10 cellular contexts compared by ENCODE assay signal in the genomic region with DNA sequence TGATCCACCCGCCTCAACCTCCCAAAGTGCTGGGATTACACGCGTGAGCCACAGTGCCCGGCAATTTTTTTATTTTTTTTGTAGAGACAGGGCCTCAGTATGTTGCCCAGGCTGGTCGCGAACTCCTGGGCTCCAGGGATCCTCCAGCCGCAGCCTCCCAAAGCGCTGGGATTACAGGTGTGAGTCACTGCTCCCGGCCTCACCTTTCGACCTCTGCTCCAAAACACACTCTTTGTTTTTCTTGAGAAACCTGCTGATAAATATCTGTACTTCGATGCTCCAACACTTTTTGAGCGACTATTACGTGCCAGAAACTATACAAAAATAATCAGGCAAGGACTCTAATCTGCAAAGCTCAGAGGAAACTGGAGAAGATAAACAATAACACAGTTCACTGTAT. TPM values are rescaled to one million over a fixed set of nuclear protein-coding genes. Genes with fewer than 3 reads are reported as not detected.
DNase-seq lines count a peak whose midpoint lies in the region; ATAC-seq, FAIRE-seq and TF ChIP-seq lines count a peak whose summit lies in the region.
"Had no signal": no experiment of that assay in that cellular context is flagged by ENCODE, and none has a peak within 500 bp of the region (broad histone marks: within the 10 kb centered on the region; RNA-seq: fewer than 3 reads in every experiment).

No MANE protein-coding gene starts in this region.

- POLR2A ChIA-PET in naive thymus-derived CD8-positive, alpha-beta T cell (lab: Charles Lee), result interaction anchor here (1.3 to 7.3 kb wide), 3 partner anchors 11 to 49 kb away, joined by 3 to 153 read pairs (median 5); a partner anchor contains a TSS
- POLR2A ChIA-PET in HEK293T (lab: Yijun Ruan, JAX), result interaction anchor here (1.5 to 7.4 kb wide), 3 partner anchors 9 to 244 kb away, joined by 3 to 124 read pairs (median 9); a partner anchor contains a TSS

- H3K4me3 ChIP-seq in AG10803 (ENCODE audit: low read length) (peak overlapping the region; percentile 97), bronchial epithelial cell (ENCODE audit: low read depth, low read length) (peak overlapping the region; percentile 75)

- H3K27ac Mint-ChIP-seq in IgD-negative memory B cell, result peak overlapping the region; percentile 59 to 99 (median 97)
- H3K27ac Mint-ChIP-seq in naive thymus-derived CD8-positive, alpha-beta T cell, result peak overlapping the region; percentile 43 to 100 (median 98)

- H3K36me3 Mint-ChIP-seq in IgD-negative memory B cell, result no peaks in the 10 kb centered on the region
- peaks cover 0 to 42% (median 0%) of the 10 kb centered on the region in 3 donors for H3K36me3 Mint-ChIP-seq in naive thymus-derived CD8-positive, alpha-beta T cell

- ATAC-seq in naive thymus-derived CD8-positive, alpha-beta T cell, result no peak
- no peak for ATAC-seq in GM21576 (IDR thresholded peaks at IDR 0.05; ENCODE audit: unreplicated experiment)
- ATAC-seq in HG03460 (IDR thresholded peaks at IDR 0.05; ENCODE audit: unreplicated experiment), result no peak

- no peak for FAIRE-seq in bronchial epithelial cell (lab: Jason Lieb, UNC)
- FAIRE-seq: GM18507 had no signal

- H3K4me3 Mint-ChIP-seq in IgD-negative memory B cell, result peak overlapping the region; percentile 63 to 99 (median 97)
- peak overlapping the region in 9 of 10 donors; percentile 29 to 98 (median 96) for H3K4me3 Mint-ChIP-seq in naive thymus-derived CD8-positive, alpha-beta T cell

- peaks cover 7% of the 10 kb centered on the region for H3K36me3 ChIP-seq in bronchial epithelial cell (ENCODE audit: control insufficient read depth, insufficient read depth, low read length)

- CTCF ChIA-PET in HEK293T (lab: Yijun Ruan, JAX), result interaction anchor here (1.0 kb wide), 1 partner anchor 97 kb away, joined by 6 read pairs; no protein-coding TSS in a partner anchor

- no peaks in the 10 kb centered on the region for H3K27me3 ChIP-seq in bronchial epithelial cell (ENCODE audit: control insufficient read depth, insufficient read depth, low read length)

- DNase-seq in AG10803 (ENCODE audit: low read depth), result no peak
- no peak for DNase-seq in bronchial epithelial cell (ENCODE audit: low read depth)
- DNase-seq in naive thymus-derived CD8-positive, alpha-beta T cell, result no peak
- no peak for DNase-seq in NCI-H2171 treated with DMSO at 0.1 percent for 48 hours (lab: John Stamatoyannopoulos, UW)
- no peak for DNase-seq in HEK293T (ENCODE audit: extremely low spot score)
- DNase-seq: effector CD4-positive, alpha-beta T cell had no signal

- H3K4me1 Mint-ChIP-seq in IgD-negative memory B cell, result peaks cover 12 to 20% (median 14%) of the 10 kb centered on the region in 3 donors
- H3K4me1 Mint-ChIP-seq in naive thymus-derived CD8-positive, alpha-beta T cell, result peaks cover 5 to 43% (median 28%) of the 10 kb centered on the region in 4 donors

- TF ChIP-seq CTCF in AG10803 (conservative IDR thresholded peaks at IDR 0.05; ENCODE audit: low read length) (no peak), bronchial epithelial cell (IDR thresholded peaks at IDR 0.05; ENCODE audit: insufficient read depth, low read length, severe bottlenecking) (no peak)

- H3K27me3 Mint-ChIP-seq in IgD-negative memory B cell, result no peaks in the 10 kb centered on the region
- no peaks in the 10 kb centered on the region for H3K27me3 Mint-ChIP-seq in naive thymus-derived CD8-positive, alpha-beta T cell

- H3K9me3 Mint-ChIP-seq in IgD-negative memory B cell, result no peaks in the 10 kb centered on the region
- no peaks in the 10 kb centered on the region for H3K9me3 Mint-ChIP-seq in naive thymus-derived CD8-positive, alpha-beta T cell

TF ChIP-seq in HEK293T, 16 proteins besides CTCF, POLR2A, EP300 and RAD21:
- TF ChIP-seq HDGF (IDR thresholded peaks at IDR 0.05; ENCODE audit: borderline replicate concordance), result no peak
- TF ChIP-seq SUZ12 (IDR thresholded peaks at IDR 0.05), result no peak
- TF ChIP-seq LEF1 (IDR thresholded peaks at IDR 0.05; ENCODE audit: borderline replicate concordance), result no peak

RNA-seq across cellular contexts. Expression of a gene that starts 1.0 kb away (rescaled TPM):
- polyA plus RNA-seq in IgD-negative memory B cell, result 20.8 TPM
- 21.6 and 25.0 TPM in 2 replicates for total RNA-seq in bronchial epithelial cell
- total RNA-seq in naive thymus-derived CD8-positive, alpha-beta T cell, result 10 to 100 TPM; 59.2 to 62.8 TPM
- polyA plus RNA-seq in naive thymus-derived CD8-positive, alpha-beta T cell, result 10 to 100 TPM; 16.8 to 26.9 (median 22.2) TPM

RNA-seq across cellular contexts. Expression of a gene that starts 11.2 kb away (rescaled TPM):
- 6.1 TPM for polyA plus RNA-seq in IgD-negative memory B cell
- total RNA-seq in bronchial epithelial cell, result 19.7 and 24.3 TPM in 2 replicates
- total RNA-seq in naive thymus-derived CD8-positive, alpha-beta T cell, result 100 to 1,000 TPM; 113 to 114 TPM
- polyA plus RNA-seq in naive thymus-derived CD8-positive, alpha-beta T cell, result 1 to 10 TPM; 3.2 to 7.1 (median 5.5) TPM

RNA-seq across cellular contexts. Expression of a gene that starts 48.6 kb away (rescaled TPM):
- polyA plus RNA-seq in IgD-negative memory B cell, result 5.0 TPM
- 9.0 and 9.3 TPM in 2 replicates for total RNA-seq in bronchial epithelial cell
- total RNA-seq in naive thymus-derived CD8-positive, alpha-beta T cell, result 10 to 100 TPM; 33.4 to 34.3 TPM
- polyA plus RNA-seq in naive thymus-derived CD8-positive, alpha-beta T cell, result 1 to 10 TPM; 2.6 to 3.4 (median 3.2) TPM
